Comparison of ENCODE assay signal across 31 cellular contexts in the genomic region with DNA sequence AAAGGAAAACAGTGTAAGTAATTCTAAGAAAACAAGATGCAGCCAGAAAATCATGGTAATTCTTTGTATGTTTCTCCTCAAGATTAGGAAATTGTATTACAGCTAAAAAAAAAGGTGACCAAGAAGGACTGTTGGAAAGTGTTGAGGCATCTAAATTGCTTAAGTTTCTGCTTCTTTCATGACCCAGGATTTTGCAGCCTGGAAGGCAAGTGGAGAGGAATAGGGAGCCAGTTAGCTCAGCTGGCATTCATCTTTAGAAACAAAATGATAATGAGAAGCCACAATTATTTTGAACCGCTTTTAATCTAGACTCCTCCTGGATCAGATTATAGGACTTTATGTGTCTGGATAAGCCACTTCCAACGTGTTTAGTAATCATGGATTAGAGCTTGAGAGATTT. TPM values are rescaled to one million over a fixed set of nuclear protein-coding genes. Genes with fewer than 3 reads are reported as not detected.
"Had no signal": no experiment of that assay in that cellular context is flagged by ENCODE, and none has a peak within 500 bp of the region (broad histone marks: within the 10 kb centered on the region; RNA-seq: fewer than 3 reads in every experiment).

No MANE protein-coding gene starts in this region.

- DNase-seq: activated CD4-positive, alpha-beta T cell treated with anti-CD3 and anti-CD28 coated beads, Interleukin-2, amount 10 ng/mL, durations not matched to agents 7 days and 5 days; activated CD4-positive, alpha-beta T cell treated with anti-CD3 and anti-CD28 coated beads, Interleukin-2, amount 50 U/mL, for 48 hours; activated CD8-positive, alpha-beta T cell treated with anti-CD3 and anti-CD28 coated beads, Interleukin-2, amount 10 ng/mL, durations not matched to agents 7 days and 5 days; activated effector memory CD4-positive, alpha-beta T cell treated with Interleukin-2 at 50 U/mL for 16 hours; activated naive CD4-positive, alpha-beta T cell; activated naive CD4-positive, alpha-beta T cell treated with anti-CD3 and anti-CD28 coated beads, Interleukin-2, amount 50 U/mL, for 16 hours; activated naive CD8-positive, alpha-beta T cell treated with anti-CD3 and anti-CD28 coated beads for 36 hours; activated T-cell treated with anti-CD3 and anti-CD28 coated beads, Interleukin-2, amount 50 U/mL, for 24 hours; amygdala; NCI-H1092 treated with DMSO at 0.1 percent for 48 hours; NCI-H1417; NCI-H146; NCI-H187; NCI-H2029 treated with DMSO at 0.1 percent for 48 hours; NCI-H2107; NCI-H2171; NCI-H446; NCI-H510A treated with DMSO at 0.1 percent for 48 hours; NCI-H526 treated with DMSO at 0.1 percent for 48 hours; NCI-H774; SHP77; T1000 had no signal

- H3K36me3 ChIP-seq: ascending aorta, cardiac muscle cell, SJCRH30 had no signal

- H3K4me3 Mint-ChIP-seq: activated CD4-positive, alpha-beta T cell treated with anti-CD3 and anti-CD28 coated beads, Interleukin-2, amount 10 ng/mL, durations not matched to agents 7 days and 5 days; activated CD8-positive, alpha-beta T cell treated with anti-CD3 and anti-CD28 coated beads, Interleukin-2, amount 10 ng/mL, durations not matched to agents 7 days and 5 days; activated naive CD8-positive, alpha-beta T cell treated with anti-CD3 and anti-CD28 coated beads for 36 hours; activated T-cell treated with anti-CD3 and anti-CD28 coated beads, Interleukin-2, amount 50 U/mL, for 24 hours; central memory CD8-positive, alpha-beta T cell had no signal

- H3K9me3 ChIP-seq: ascending aorta, SJCRH30 had no signal

- H3K4me1 ChIP-seq: ascending aorta had no signal

- H3K36me3 Mint-ChIP-seq: activated naive CD8-positive, alpha-beta T cell treated with anti-CD3 and anti-CD28 coated beads for 36 hours had no signal

- H3K4me1 Mint-ChIP-seq: activated CD4-positive, alpha-beta T cell treated with anti-CD3 and anti-CD28 coated beads, Interleukin-2, amount 10 ng/mL, durations not matched to agents 7 days and 5 days; activated naive CD8-positive, alpha-beta T cell treated with anti-CD3 and anti-CD28 coated beads for 36 hours; central memory CD8-positive, alpha-beta T cell had no signal

- H3K27me3 Mint-ChIP-seq: activated CD4-positive, alpha-beta T cell treated with anti-CD3 and anti-CD28 coated beads, Interleukin-2, amount 10 ng/mL, durations not matched to agents 7 days and 5 days; activated T-cell treated with anti-CD3 and anti-CD28 coated beads, Interleukin-2, amount 50 U/mL, for 24 hours; central memory CD8-positive, alpha-beta T cell had no signal

- H3K27me3 ChIP-seq: ascending aorta, cardiac muscle cell, SJCRH30 had no signal

- H3K27ac ChIP-seq: ascending aorta, cardiac muscle cell, SK-N-MC had no signal

- H3K4me3 ChIP-seq: ascending aorta, cardiac muscle cell, SJCRH30, SK-N-MC had no signal

- H3K27ac Mint-ChIP-seq: activated CD4-positive, alpha-beta T cell treated with anti-CD3 and anti-CD28 coated beads, Interleukin-2, amount 10 ng/mL, durations not matched to agents 7 days and 5 days; activated CD8-positive, alpha-beta T cell treated with anti-CD3 and anti-CD28 coated beads, Interleukin-2, amount 10 ng/mL, durations not matched to agents 7 days and 5 days; activated naive CD8-positive, alpha-beta T cell treated with anti-CD3 and anti-CD28 coated beads for 36 hours; activated T-cell treated with anti-CD3 and anti-CD28 coated beads, Interleukin-2, amount 50 U/mL, for 24 hours had no signal

- H3K9me3 Mint-ChIP-seq: activated CD4-positive, alpha-beta T cell treated with anti-CD3 and anti-CD28 coated beads, Interleukin-2, amount 10 ng/mL, durations not matched to agents 7 days and 5 days; activated naive CD8-positive, alpha-beta T cell treated with anti-CD3 and anti-CD28 coated beads for 36 hours; activated T-cell treated with anti-CD3 and anti-CD28 coated beads, Interleukin-2, amount 50 U/mL, for 24 hours had no signal

RNA-seq across cellular contexts. Expression of a gene that starts 56.8 kb away (rescaled TPM):
- total RNA-seq: activated CD4-positive, alpha-beta T cell treated with anti-CD3 and anti-CD28 coated beads, Interleukin-2, amount 10 ng/mL, durations not matched to agents 7 days and 5 days; activated CD8-positive, alpha-beta T cell treated with anti-CD3 and anti-CD28 coated beads, Interleukin-2, amount 10 ng/mL, durations not matched to agents 7 days and 5 days; activated naive CD8-positive, alpha-beta T cell treated with anti-CD3 and anti-CD28 coated beads for 36 hours; ascending aorta; M059J; RPMI7951; SJCRH30; T-helper 1 cell treated with Interleukin-12 subunit alpha and Interleukin-12 subunit beta and Interleukin-4 antibody, amounts not matched to agents 30 ng/mL and 1 ng/mL, for 36 hours; T-helper 2 cell treated with Interferon-gamma antibody and Interleukin-4, amounts not matched to agents 100 ng/mL and 5 ng/mL, for 36 hours had no signal
